28 cellular contexts compared by ENCODE assay signal in the genomic region with DNA sequence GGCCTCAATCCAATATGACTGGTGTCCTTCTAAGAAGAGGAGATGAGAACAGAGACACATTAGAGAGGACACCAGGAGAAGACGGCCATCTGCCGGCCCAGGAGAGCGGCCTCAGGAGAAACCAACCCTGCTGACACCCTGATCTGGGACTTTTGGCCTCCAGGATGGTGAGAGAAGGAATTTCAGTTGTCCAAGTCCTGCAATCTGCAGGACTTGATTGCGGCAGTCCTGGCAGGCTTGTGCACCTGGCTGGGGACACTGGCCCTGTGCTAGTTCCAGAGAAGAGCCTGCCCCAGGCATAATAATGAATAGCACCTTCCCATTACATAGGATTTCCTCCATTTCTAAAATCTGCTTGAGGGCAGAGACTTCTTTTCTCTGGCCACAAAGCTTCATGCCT.
"Had no signal": no experiment of that assay in that cellular context is flagged by ENCODE, and none has a peak within 500 bp of the region (broad histone marks: within the 10 kb centered on the region; RNA-seq: fewer than 3 reads in every experiment).

No MANE protein-coding gene starts in this region.

- H3K4me3 ChIP-seq: ascending aorta, cardiac muscle cell, Peyer's patch, SJSA1 had no signal

- ATAC-seq: activated CD4-positive, alpha-beta T cell treated with anti-CD3 and anti-CD28 coated beads for 36 hours; activated CD4-positive, CD25-positive, alpha-beta regulatory T cell treated with anti-CD3 and anti-CD28 coated beads, Interleukin-2, amount 50 U/mL, for 24 hours; activated CD8-positive, alpha-beta T cell treated with anti-CD3 and anti-CD28 coated beads, Interleukin-2, amount 10 ng/mL, durations not matched to agents 7 days and 5 days; PC-3; WTC11 had no signal

- H3K27me3 ChIP-seq: ascending aorta, cardiac muscle cell, Peyer's patch, SJSA1 had no signal

- H3K36me3 ChIP-seq: ascending aorta, cardiac muscle cell, Peyer's patch, SJSA1 had no signal

- DNase-seq: activated CD4-positive, alpha-beta T cell treated with anti-CD3 and anti-CD28 coated beads for 36 hours; activated CD4-positive, alpha-beta T cell treated with anti-CD3 and anti-CD28 coated beads, Interleukin-2, amount 10 ng/mL, durations not matched to agents 7 days and 5 days; activated CD4-positive, alpha-beta T cell treated with anti-CD3 and anti-CD28 coated beads, Interleukin-2, amount 50 U/mL, for 48 hours; activated CD8-positive, alpha-beta T cell treated with anti-CD3 and anti-CD28 coated beads, Interleukin-2, amount 10 ng/mL, durations not matched to agents 7 days and 5 days; activated gamma-delta T cell; activated naive CD4-positive, alpha-beta T cell treated with Interleukin-2 at 50 U/mL for 16 hours; activated naive CD8-positive, alpha-beta T cell treated with anti-CD3 and anti-CD28 coated beads, Interleukin-2, amount 10 ng/mL, durations not matched to agents 7 days and 5 days; activated T-cell treated with anti-CD3 and anti-CD28 coated beads, Interleukin-2, amount 50 U/mL, for 24 hours; amygdala; NCI-H1105; NCI-H1417 treated with DMSO at 0.1 percent for 48 hours; NCI-H1930; NCI-H2081 treated with DMSO at 0.1 percent for 48 hours; NCI-H226; NCI-H446 treated with DMSO at 0.1 percent for 48 hours; NCI-H524; NCI-H69; NCI-H82; PC-3; RPMI8226; SHP77 treated with DMSO at 0.1 percent for 48 hours; SK-N-SH had no signal

- H3K4me1 ChIP-seq: ascending aorta, Peyer's patch, SJSA1 had no signal

- H3K27ac ChIP-seq: ascending aorta, cardiac muscle cell, Peyer's patch, SJSA1 had no signal

- H3K9me3 ChIP-seq: ascending aorta, Peyer's patch, SJSA1, SK-N-SH had no signal
